ENCODE assay signal across 8 cellular contexts in genomic region chr19:55624109-55625003, GRCh38. TPM values are rescaled to one million over a fixed set of nuclear protein-coding genes. Genes with fewer than 3 reads are reported as not detected.
DNase-seq lines count a peak whose midpoint lies in the region; ATAC-seq, FAIRE-seq and TF ChIP-seq lines count a peak whose summit lies in the region.

Gene ZNF784, minus strand, starts transcription at chr19:55624566. Its CDS starts 5 bp downstream, at chr19:55624561.

- H3K9me3 ChIP-seq in mammary epithelial cell (replicated peaks; ENCODE audit: insufficient read depth, low read length) (no peaks in the 10 kb centered on the region), small intestine (ENCODE audit: control insufficient read depth, low read depth) (no peaks in the 10 kb centered on the region)

- peak within 1 kb of the TSS; percentile 44 for H3K9ac ChIP-seq in mammary epithelial cell (ENCODE audit: insufficient read depth, low read length)

- FAIRE-seq in small intestine (lab: Jason Lieb, UNC), result no peak

- H2AFZ ChIP-seq in mammary epithelial cell (ENCODE audit: low read depth, low read length), result peak within 1 kb of the TSS; percentile 90

- H3K36me3 ChIP-seq in mammary epithelial cell (ENCODE audit: insufficient read depth, low read length) (no peaks in the 10 kb centered on the region), small intestine (ENCODE audit: control insufficient read depth in 2 of 2, insufficient read depth in 2 of 2, low read length in 2 of 2) (no peaks in the 10 kb centered on the region)

- TF ChIP-seq CTCF in WTC11 (IDR thresholded peaks at IDR 0.05) (no peak), mammary epithelial cell (conservative IDR thresholded peaks at IDR 0.05 in 1 of 2, IDR thresholded peaks at IDR 0.05 in 1 of 2; ENCODE audit: extremely low read depth in 1 of 2, insufficient read depth in 1 of 2, low read depth in 1 of 2, low read length in 2 of 2) (no peak)

- H3K4me3 Mint-ChIP-seq in WTC11, result peak within 1 kb of the TSS; percentile 76
- H3K4me3 Mint-ChIP-seq in immature natural killer cell, result peak within 1 kb of the TSS; percentile 85 to 94 (median 88)

- CTCF ChIA-PET in WTC11 (lab: Charles Lee) (interaction anchor here (0.5 to 2.7 kb wide), 27 partner anchors 8 to 784 kb away, joined by 3 to 34 read pairs (median 4); partner anchors contain the start of genes FIZ1, ISOC2, ZNF580 and ZNF865), mammary epithelial cell (lab: Charles Lee; ENCODE audit: low non-redundant PET) (interaction anchor here (0.7 kb wide), 1 partner anchor 18 kb away, joined by 9 read pairs; no protein-coding TSS in a partner anchor)

- H3K27me3 ChIP-seq in mammary epithelial cell (ENCODE audit: insufficient read depth, low read length), result no peaks in the 10 kb centered on the region
- no peaks in the 10 kb centered on the region for H3K27me3 ChIP-seq in small intestine (ENCODE audit: control insufficient read depth in 2 of 2, insufficient read depth in 2 of 2, low read length in 2 of 2)

- H3K27ac Mint-ChIP-seq in WTC11 (peak within 1 kb of the TSS; percentile 90), immature natural killer cell (peak within 1 kb of the TSS; percentile 80 to 98 (median 96))

- POLR2A ChIA-PET in WTC11 (lab: Charles Lee), result interaction anchor here (0.7 to 2.6 kb wide), 7 partner anchors 8 to 148 kb away, joined by 3 to 12 read pairs (median 5); partner anchors contain the start of genes FIZ1 and ZNF628

- peaks cover 11% of the 10 kb centered on the region for H3K36me3 Mint-ChIP-seq in WTC11
- H3K36me3 Mint-ChIP-seq in immature natural killer cell, result peaks cover 0 to 4% (median 4%) of the 10 kb centered on the region in 3 donors

- H3K9me3 Mint-ChIP-seq in WTC11 (0 out of 2 replicates have a peak, but pooled peaks cover 3% of the 10 kb centered on the region), immature natural killer cell (no peaks in the 10 kb centered on the region)

- H3K4me1 Mint-ChIP-seq in WTC11 (peaks cover 15% of the 10 kb centered on the region), immature natural killer cell (peaks cover 22 to 28% of the 10 kb centered on the region in 2 donors)

- intact Hi-C loops in mammary epithelial cell (cut with micrococcal nuclease), result no loop called here

- dilution Hi-C loops in mammary epithelial cell (cut with HindIII; ENCODE audit: low sequenced_read_pairs), result loop anchor here (5.0 to 25.0 kb wide), 7 partner anchors 52 to 1162 kb away; partner anchors contain the start of genes CDC42EP5, LENG9, LILRB4 and PPP1R12C

- in situ Hi-C loops in G401 (cut with HindIII; ENCODE audit: low sequenced_read_pairs), result loop anchor here (5.0 kb wide), 1 partner anchor 112 kb away; no protein-coding TSS in a partner anchor
- in situ Hi-C loops in mammary epithelial cell (cut with MboI; ENCODE audit: low sequenced_read_pairs in 2 of 2), result loop anchor here in 1 of 2 donors (5.0 to 25.0 kb wide), 2 partner anchors 107 to 487 kb away; partner anchors contain the start of gene TNNT1

- H3K4me2 ChIP-seq in mammary epithelial cell (ENCODE audit: insufficient read depth, low read depth, low read length), result peak within 1 kb of the TSS; percentile 84

- ATAC-seq in HG02970 (IDR thresholded peaks at IDR 0.05; ENCODE audit: low FRiP score, unreplicated experiment) (peak; percentile 59), WTC11 (peak; percentile 87), HG03457 (IDR thresholded peaks at IDR 0.05; ENCODE audit: unreplicated experiment) (no peak)

- H3K79me2 ChIP-seq in mammary epithelial cell (ENCODE audit: insufficient read depth, low read length), result peaks cover 3% of the 10 kb centered on the region

- peak within 1 kb of the TSS; percentile 43 to 76 (median 54) for H3K4me3 ChIP-seq in mammary epithelial cell (replicated peaks in 1 of 3; ENCODE audit: insufficient read depth in 1 of 3, low read depth in 2 of 3, low read length in 3 of 3)
- peak within 1 kb of the TSS; percentile 51 to 67 for H3K4me3 ChIP-seq in small intestine (ENCODE audit: low read depth in 1 of 2, low read length in 2 of 2)

- peak; percentile 94 for DNase-seq in G401 (ENCODE audit: low spot score)
- DNase-seq in NCI-H2227 (lab: John Stamatoyannopoulos, UW; ENCODE audit: unreplicated experiment), result peak; percentile 99
- DNase-seq in WTC11 (ENCODE audit: low spot score), result peak; percentile 92
- DNase-seq in mammary epithelial cell, result peak; percentile 85
- DNase-seq in immature natural killer cell, result peak; percentile 92 to 94 (median 93)
- DNase-seq in small intestine, result peak; percentile 92

- H4K20me1 ChIP-seq in mammary epithelial cell (ENCODE audit: insufficient read depth, low read length), result no peaks in the 10 kb centered on the region

- peak within 1 kb of the TSS; percentile 39 for H3K27ac ChIP-seq in mammary epithelial cell (ENCODE audit: insufficient read depth, low read depth, low read length)
- H3K27ac ChIP-seq in small intestine (ENCODE audit: low read depth in 1 of 2, low read length in 1 of 2), result peak within 1 kb of the TSS; percentile 86 to 98

- H3K4me1 ChIP-seq in mammary epithelial cell (ENCODE audit: insufficient read depth, low read length), result peaks cover 4% of the 10 kb centered on the region
- H3K4me1 ChIP-seq in small intestine (ENCODE audit: control insufficient read depth in 2 of 2, insufficient read depth in 1 of 2, low read depth in 1 of 2, low read length in 1 of 2), result peaks cover 4 to 5% of the 10 kb centered on the region in 2 donors

- BruUV-seq in mammary epithelial cell (replicated peaks; lab: Mats Ljungman, UMichigan), result no TSS peak

- 5% methylated on average over 14 of the region's 56 CpGs for WGBS in mammary epithelial cell (ENCODE audit: low coverage, missing lambda C conversion rate)
- WGBS in small intestine, 3 donors, result 0 to 1% (median 0%) methylated on average over 50 to 56 of the region's 56 CpGs

- H3K27me3 Mint-ChIP-seq in WTC11 (ENCODE audit: low read depth), result peaks cover 18% of the 10 kb centered on the region
- peaks cover 5 to 10% (median 8%) of the 10 kb centered on the region in 3 donors for H3K27me3 Mint-ChIP-seq in immature natural killer cell (ENCODE audit: low read depth in 3 of 3)

TF ChIP-seq in WTC11, 78 proteins besides CTCF, POLR2A, EP300 and RAD21:
- peak; percentile 79; the same call in 1 of the 2 replicates for TF ChIP-seq SP1 (CRISPR knock-in tag; conservative IDR thresholded peaks at IDR 0.05)
- TF ChIP-seq ZBTB43 (CRISPR knock-in tag; IDR thresholded peaks at IDR 0.05), result no peak
- TF ChIP-seq RELA (CRISPR knock-in tag; IDR thresholded peaks at IDR 0.05; ENCODE audit: borderline replicate concordance), result no peak

RNA-seq across cellular contexts. Expression of gene ZNF784, which starts in this region (rescaled TPM):
- total RNA-seq in G401 (2014; rRNA removed; shearing (Covaris generic)), result 6.8 and 21.0 TPM in 2 replicates
- 9.9 to 12.1 TPM (median 11.4 TPM) in 3 replicates for total RNA-seq in WTC11 (2021)
- total RNA-seq in mammary epithelial cell, result 1 to 10 TPM; 4.2 to 6.1 TPM
- polyA plus RNA-seq in mammary epithelial cell, result 2.7 TPM
- 6.7 TPM for polyA minus RNA-seq in mammary epithelial cell
- under 1 TPM; 0.59 to 0.78 (median 0.62) TPM for polyA plus RNA-seq in immature natural killer cell
- 10 to 100 TPM in 2 of 3 donors, 1 to 10 TPM in 1; 9.5 to 11.9 (median 10.1) TPM for polyA plus RNA-seq in small intestine

Comparison
In these comparisons a context has a peak if more than half of its experiments do, and no peak if none do; other contexts are left out.
1. Peak in DNase-seq in immature natural killer cell; RNA of the gene not detected or under 1 TPM.